15 cellular contexts compared by ENCODE assay signal in the genomic region with DNA sequence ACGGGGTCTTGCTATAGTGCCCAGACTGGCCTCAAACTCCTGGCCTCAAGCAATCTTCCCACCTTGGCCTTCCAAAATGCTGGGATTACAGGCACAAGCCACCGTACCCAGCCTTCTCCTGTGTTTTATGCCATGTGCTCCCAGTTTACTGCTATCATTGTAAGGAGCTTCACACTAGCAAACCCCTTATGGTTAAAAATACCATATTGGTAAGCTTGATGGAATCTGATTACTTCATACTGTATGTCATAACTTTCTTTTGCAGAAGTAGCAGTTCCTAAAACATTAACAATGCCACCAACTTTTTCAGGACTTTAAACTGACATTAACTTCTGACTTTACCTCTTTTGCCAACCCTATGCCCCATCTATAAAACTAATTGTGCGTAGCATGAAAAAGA. TPM values are rescaled to one million over a fixed set of nuclear protein-coding genes. Genes with fewer than 3 reads are reported as not detected.
DNase-seq lines count a peak whose midpoint lies in the region; ATAC-seq and TF ChIP-seq lines count a peak whose summit lies in the region.
"Had no signal": no experiment of that assay in that cellular context is flagged by ENCODE, and none has a peak within 500 bp of the region (broad histone marks: within the 10 kb centered on the region; RNA-seq: fewer than 3 reads in every experiment).

No MANE protein-coding gene starts in this region.

- ATAC-seq in GM19324 (IDR thresholded peaks at IDR 0.05; ENCODE audit: low FRiP score, unreplicated experiment), result no peak
- ATAC-seq: activated CD4-positive, CD25-positive, alpha-beta regulatory T cell treated with anti-CD3 and anti-CD28 coated beads, Interleukin-2, amount 50 U/mL, for 24 hours; mucosa of descending colon had no signal

- intact Hi-C loops in activated CD4-positive, alpha-beta memory T cell treated with anti-CD3 and anti-CD28 coated beads for 36 hours (cut with micrococcal nuclease), result no loop called here

- peaks cover 30% of the 10 kb centered on the region for H3K4me1 ChIP-seq in adipocyte (ENCODE audit: control insufficient read depth, insufficient read depth, low read length)

- no peak for TF ChIP-seq POLR2A in erythroblast (IDR thresholded peaks at IDR 0.05; ENCODE audit: low read length)

- POLR2A ChIA-PET in activated CD4-positive, alpha-beta memory T cell treated with anti-CD3 and anti-CD28 coated beads for 36 hours (lab: Charles Lee), result no interaction called here

- CTCF ChIA-PET in activated CD4-positive, alpha-beta memory T cell treated with anti-CD3 and anti-CD28 coated beads for 36 hours (lab: Charles Lee), result no interaction called here

- peaks cover 4% of the 10 kb centered on the region for H3K36me3 ChIP-seq in adipocyte (ENCODE audit: control insufficient read depth, insufficient read depth, low read length, severe bottlenecking)
- H3K36me3 ChIP-seq: right lobe of liver had no signal

- H3K36me3 Mint-ChIP-seq in activated CD4-positive, alpha-beta memory T cell treated with anti-CD3 and anti-CD28 coated beads for 36 hours, result peaks cover 25% of the 10 kb centered on the region

- no peak overlapping the region for H3K4me3 Mint-ChIP-seq in activated CD4-positive, alpha-beta memory T cell treated with anti-CD3 and anti-CD28 coated beads for 36 hours
- H3K4me3 Mint-ChIP-seq: H9 had no signal

- no peak overlapping the region for H3K27ac Mint-ChIP-seq in activated CD4-positive, alpha-beta memory T cell treated with anti-CD3 and anti-CD28 coated beads for 36 hours
- H3K27ac Mint-ChIP-seq: activated T-helper 2 cell treated with anti-CD3 and anti-CD28 coated beads, Interferon-gamma antibody, Interleukin-2, Interleukin-4, amounts not matched to agents 10 μg/mL and 5 μg/mL and 100 μg/mL, durations not matched to agents 14 hours and 24 hours and 36 hours; H9 had no signal

- H3K4me3 ChIP-seq in AG09309 (ENCODE audit: control insufficient read depth, low read depth, low read length), result no peak overlapping the region
- no peak overlapping the region for H3K4me3 ChIP-seq in adipocyte (ENCODE audit: low read length)
- H3K4me3 ChIP-seq: mucosa of descending colon, right lobe of liver, upper lobe of left lung had no signal

- no peak for TF ChIP-seq CTCF in AG09309 (IDR thresholded peaks at IDR 0.05; ENCODE audit: control insufficient read depth, insufficient read depth, low read depth, low read length, missing control alignments)

- H3K27me3 ChIP-seq in adipocyte (replicated peaks; ENCODE audit: control insufficient read depth, insufficient read depth, low read length), result no peaks in the 10 kb centered on the region
- H3K27me3 ChIP-seq: right lobe of liver, upper lobe of left lung had no signal

- H3K9me3 Mint-ChIP-seq in activated CD4-positive, alpha-beta memory T cell treated with anti-CD3 and anti-CD28 coated beads for 36 hours, result no peaks in the 10 kb centered on the region
- H3K9me3 Mint-ChIP-seq: activated T-helper 2 cell treated with anti-CD3 and anti-CD28 coated beads, Interferon-gamma antibody, Interleukin-2, Interleukin-4, amounts not matched to agents 10 μg/mL and 5 μg/mL and 100 μg/mL, durations not matched to agents 14 hours and 24 hours and 36 hours; H9 had no signal

- no peaks in the 10 kb centered on the region for H3K27me3 Mint-ChIP-seq in activated CD4-positive, alpha-beta memory T cell treated with anti-CD3 and anti-CD28 coated beads for 36 hours

- peaks cover 35% of the 10 kb centered on the region for H3K4me1 Mint-ChIP-seq in activated CD4-positive, alpha-beta memory T cell treated with anti-CD3 and anti-CD28 coated beads for 36 hours (ENCODE audit: low read depth)

- no peaks in the 10 kb centered on the region for H3K9me3 ChIP-seq in adipocyte (ENCODE audit: control insufficient read depth, low read length)
- H3K9me3 ChIP-seq: mucosa of descending colon, right lobe of liver, upper lobe of left lung had no signal

- DNase-seq in AG09309 (ENCODE audit: low read depth) (peak; percentile 44), Kasumi-1 (lab: John Stamatoyannopoulos, UW) (peak; percentile 66 to 80), adipocyte (ENCODE audit: low read depth) (peak; percentile 79), kidney glomerular epithelial cell (lab: John Stamatoyannopoulos, UW) (peak; percentile 13), erythroblast (lab: John Stamatoyannopoulos, UW) (no peak)
- no peak for DNase-seq in effector CD8-positive, alpha-beta T cell (lab: John Stamatoyannopoulos, UW)
- DNase-seq in activated CD4-positive, alpha-beta memory T cell treated with anti-CD3 and anti-CD28 coated beads for 36 hours, result no peak
- DNase-seq: H9, mucosa of descending colon, NCI-H2171, right lobe of liver, upper lobe of left lung had no signal

- no peak overlapping the region for H3K9ac ChIP-seq in adipocyte (ENCODE audit: low read length)

RNA-seq across cellular contexts. Expression of a gene that starts 36.2 kb away (rescaled TPM):
- total RNA-seq in activated CD4-positive, alpha-beta memory T cell treated with anti-CD3 and anti-CD28 coated beads for 36 hours, result 10 to 100 TPM; 86.2 to 90.8 TPM

RNA-seq across cellular contexts. Expression of a gene that starts 41.3 kb away (rescaled TPM):
- total RNA-seq in activated CD4-positive, alpha-beta memory T cell treated with anti-CD3 and anti-CD28 coated beads for 36 hours, result 1 to 10 TPM; 3.4 to 3.9 TPM

Comparison
In these comparisons a context has a peak if more than half of its experiments do, and no peak if none do; other contexts are left out.
1. DNase-seq: peak in AG09309 (single experiment), Kasumi-1 (2 of 2), adipocyte (single experiment) and kidney glomerular epithelial cell (single experiment); none in erythroblast (0 of 2), effector CD8-positive, alpha-beta T cell (single experiment) and activated CD4-positive, alpha-beta memory T cell treated with anti-CD3 and anti-CD28 coated beads for 36 hours (single experiment).